ENCODE assay signal across 8 cellular contexts in the genomic region with DNA sequence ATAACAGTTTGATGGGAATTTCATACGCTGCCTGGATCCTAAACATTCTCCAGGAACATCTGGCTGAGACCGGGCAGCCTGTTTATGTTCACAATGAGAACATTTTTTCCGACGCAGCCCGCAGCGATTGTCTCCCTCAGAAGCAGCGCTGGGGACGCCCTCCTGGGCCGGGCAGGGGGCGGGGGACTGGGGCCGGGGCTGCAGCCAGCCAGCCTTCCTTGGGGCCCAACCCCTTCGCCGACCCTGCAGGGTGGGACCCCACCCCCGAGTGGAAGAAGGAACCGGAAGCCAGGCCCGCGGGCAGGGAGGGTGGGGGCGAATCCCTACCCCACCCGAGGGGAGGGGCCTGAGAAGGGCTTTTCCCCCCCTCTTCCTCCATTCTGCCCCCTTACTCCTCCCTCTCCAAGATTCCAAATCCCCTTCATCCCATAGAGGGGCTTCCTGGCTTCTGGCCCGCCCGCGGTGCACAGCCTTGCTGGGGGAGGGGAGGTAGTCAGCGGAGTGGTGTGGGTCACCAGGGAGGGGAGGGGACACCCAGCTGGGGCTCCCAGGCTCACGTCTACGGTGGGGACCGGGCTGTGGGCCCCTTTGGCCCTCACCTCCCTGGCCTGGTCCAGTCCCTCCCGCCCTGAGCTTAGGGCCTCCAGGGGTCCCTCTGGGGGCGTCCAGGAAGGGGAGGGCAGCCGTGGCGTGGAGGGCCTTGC.
DNase-seq lines count a peak whose midpoint lies in the region; ATAC-seq and TF ChIP-seq lines count a peak whose summit lies in the region.

No MANE protein-coding gene starts in this region.

- peaks cover 0 to 8% of the 10 kb centered on the region in 2 donors for H3K4me1 ChIP-seq in adrenal gland (replicated peaks in 1 of 2)

- H3K9me3 ChIP-seq in adrenal gland (replicated peaks in 1 of 3) (no peaks in the 10 kb centered on the region), iPS-18c (ENCODE audit: control insufficient read depth, insufficient read depth, low read length) (no peaks in the 10 kb centered on the region)

- no peak for TF ChIP-seq CTCF in adrenal gland (IDR thresholded peaks at IDR 0.05)
- no peak for TF ChIP-seq CTCF in GM20000 (IDR thresholded peaks at IDR 0.05; ENCODE audit: extremely low read depth, missing control alignments)

- H3K27me3 ChIP-seq in adrenal gland = peaks cover 6% of the 10 kb centered on the region

- WGBS in adrenal gland, 4 donors = 2 to 8% (median 5%) methylated on average over 4 to 29 of the region's 30 CpGs

- no peaks in the 10 kb centered on the region for H3K36me3 ChIP-seq in adrenal gland (replicated peaks in 1 of 2)

- peak overlapping the region in 3 of 5 donors; percentile 63 to 90 (median 64) for H3K27ac ChIP-seq in adrenal gland

- DNase-seq in activated CD4-positive, alpha-beta T cell treated with anti-CD3 and anti-CD28 coated beads for 1 hour = peak; percentile 14
- DNase-seq in activated CD4-positive, alpha-beta T cell treated with anti-CD3 and anti-CD28 coated beads for 4 hours = no peak
- peak in 5 of 7 donors; percentile 12 to 55 (median 35) for DNase-seq in adrenal gland
- peak; percentile 36 to 38 for DNase-seq in stimulated activated CD4-positive, alpha-beta T cell treated with anti-CD3 and anti-CD28 coated beads, Interleukin-2, amount 100 ng/mL, for 24 hours
- no peak for DNase-seq in GM20000 (ENCODE audit: low spot score)

- ATAC-seq in HG02870 (IDR thresholded peaks at IDR 0.05; ENCODE audit: unreplicated experiment) (no peak), HG02884 (IDR thresholded peaks at IDR 0.05; ENCODE audit: unreplicated experiment) (no peak)

- H3K4me3 ChIP-seq in adrenal gland (peak overlapping the region in 1 of 4 donors; percentile 60), iPS-18c (ENCODE audit: insufficient read depth, low read depth, low read length) (peak overlapping the region; percentile 47)

- intact Hi-C loops in adrenal gland (cut with DNase I) = no loop called here

- TF ChIP-seq POLR2A in adrenal gland (IDR thresholded peaks at IDR 0.05) = no peak

Comparison
In these comparisons a context has a peak if more than half of its experiments do, and no peak if none do; other contexts are left out.
1. DNase-seq: peak in activated CD4-positive, alpha-beta T cell treated with anti-CD3 and anti-CD28 coated beads for 1 hour (single experiment), adrenal gland (5 of 7) and stimulated activated CD4-positive, alpha-beta T cell treated with anti-CD3 and anti-CD28 coated beads, Interleukin-2, amount 100 ng/mL, for 24 hours (2 of 2); none in activated CD4-positive, alpha-beta T cell treated with anti-CD3 and anti-CD28 coated beads for 4 hours (0 of 2) and GM20000 (single experiment).